ENCODE assay signal across 1 cellular context in the genomic region with DNA sequence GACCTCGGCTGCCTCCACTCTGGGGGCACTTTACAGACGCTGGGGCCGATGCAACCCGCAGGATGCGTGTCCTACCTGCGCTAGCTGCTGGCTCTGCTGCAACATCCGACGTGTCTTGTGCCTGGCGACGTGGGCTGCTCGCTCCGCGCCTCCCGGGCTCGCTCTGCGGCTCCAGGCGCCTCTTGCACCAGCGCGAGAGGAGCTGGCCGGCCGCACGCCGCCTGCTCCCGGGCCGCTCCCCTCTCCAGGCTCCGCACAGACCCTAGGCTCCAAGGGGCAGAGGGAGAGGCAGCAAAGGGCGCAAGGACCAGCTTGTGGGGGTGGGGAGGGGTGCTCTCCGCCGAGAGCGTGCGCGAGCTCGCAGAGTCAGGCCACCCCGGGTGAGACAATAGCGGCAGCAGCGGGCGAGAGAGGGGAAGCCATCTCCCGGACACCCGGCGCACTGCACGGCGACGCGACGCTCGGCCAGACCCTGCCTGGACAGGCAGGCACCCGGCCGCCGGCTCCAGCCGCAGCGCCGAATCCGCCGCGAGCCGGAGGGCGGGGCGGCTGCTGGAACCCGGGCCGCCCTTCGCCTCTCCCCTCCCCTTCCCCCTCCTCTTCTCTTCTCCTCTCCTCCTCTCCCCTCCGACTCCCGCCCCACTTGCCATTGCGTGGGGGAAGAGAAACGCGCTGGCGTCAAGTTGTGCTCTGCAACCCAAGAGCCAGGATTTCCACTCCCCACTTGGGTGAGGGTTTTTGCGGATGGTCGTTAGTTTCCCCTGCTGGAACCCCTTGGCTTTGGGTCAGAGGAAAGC.
TF ChIP-seq lines count a peak whose summit lies in the region.

A gene with protein sequence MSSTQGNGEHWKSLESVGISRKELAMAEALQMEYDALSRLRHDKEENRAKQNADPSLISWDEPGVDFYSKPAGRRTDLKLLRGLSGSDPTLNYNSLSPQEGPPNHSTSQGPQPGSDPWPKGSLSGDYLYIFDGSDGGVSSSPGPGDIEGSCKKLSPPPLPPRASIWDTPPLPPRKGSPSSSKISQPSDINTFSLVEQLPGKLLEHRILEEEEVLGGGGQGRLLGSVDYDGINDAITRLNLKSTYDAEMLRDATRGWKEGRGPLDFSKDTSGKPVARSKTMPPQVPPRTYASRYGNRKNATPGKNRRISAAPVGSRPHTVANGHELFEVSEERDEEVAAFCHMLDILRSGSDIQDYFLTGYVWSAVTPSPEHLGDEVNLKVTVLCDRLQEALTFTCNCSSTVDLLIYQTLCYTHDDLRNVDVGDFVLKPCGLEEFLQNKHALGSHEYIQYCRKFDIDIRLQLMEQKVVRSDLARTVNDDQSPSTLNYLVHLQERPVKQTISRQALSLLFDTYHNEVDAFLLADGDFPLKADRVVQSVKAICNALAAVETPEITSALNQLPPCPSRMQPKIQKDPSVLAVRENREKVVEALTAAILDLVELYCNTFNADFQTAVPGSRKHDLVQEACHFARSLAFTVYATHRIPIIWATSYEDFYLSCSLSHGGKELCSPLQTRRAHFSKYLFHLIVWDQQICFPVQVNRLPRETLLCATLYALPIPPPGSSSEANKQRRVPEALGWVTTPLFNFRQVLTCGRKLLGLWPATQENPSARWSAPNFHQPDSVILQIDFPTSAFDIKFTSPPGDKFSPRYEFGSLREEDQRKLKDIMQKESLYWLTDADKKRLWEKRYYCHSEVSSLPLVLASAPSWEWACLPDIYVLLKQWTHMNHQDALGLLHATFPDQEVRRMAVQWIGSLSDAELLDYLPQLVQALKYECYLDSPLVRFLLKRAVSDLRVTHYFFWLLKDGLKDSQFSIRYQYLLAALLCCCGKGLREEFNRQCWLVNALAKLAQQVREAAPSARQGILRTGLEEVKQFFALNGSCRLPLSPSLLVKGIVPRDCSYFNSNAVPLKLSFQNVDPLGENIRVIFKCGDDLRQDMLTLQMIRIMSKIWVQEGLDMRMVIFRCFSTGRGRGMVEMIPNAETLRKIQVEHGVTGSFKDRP (N-terminal part only) (minus strand): TSS at position 525 of the 797 bp plus-strand sequence. CDS start 25,003 bp downstream, outside the sequence.

TF ChIP-seq in HepG2, 621 proteins besides CTCF, POLR2A, EP300 and RAD21 (continued from another document and continues in another):
- TF ChIP-seq NONO (IDR thresholded peaks at IDR 0.05), result no peak
- TF ChIP-seq NONO (CRISPR knock-in tag; conservative IDR thresholded peaks at IDR 0.05), result peak; percentile 79; the same call in 1 of the 2 replicates
- TF ChIP-seq ZNF839 (CRISPR knock-in tag; IDR thresholded peaks at IDR 0.05; ENCODE audit: borderline replicate concordance), result peak; percentile 49; the same call in 1 of the 2 replicates
- peak; percentile 61 for TF ChIP-seq XRCC5 (optimal IDR thresholded peaks at IDR 0.05; ENCODE audit: low read length)
- 0 out of 2 replicates have a peak, but pooled peaks have one; percentile 51 for TF ChIP-seq ZBTB7A (CRISPR knock-in tag; IDR thresholded peaks at IDR 0.05)
- TF ChIP-seq, protein P1, sequence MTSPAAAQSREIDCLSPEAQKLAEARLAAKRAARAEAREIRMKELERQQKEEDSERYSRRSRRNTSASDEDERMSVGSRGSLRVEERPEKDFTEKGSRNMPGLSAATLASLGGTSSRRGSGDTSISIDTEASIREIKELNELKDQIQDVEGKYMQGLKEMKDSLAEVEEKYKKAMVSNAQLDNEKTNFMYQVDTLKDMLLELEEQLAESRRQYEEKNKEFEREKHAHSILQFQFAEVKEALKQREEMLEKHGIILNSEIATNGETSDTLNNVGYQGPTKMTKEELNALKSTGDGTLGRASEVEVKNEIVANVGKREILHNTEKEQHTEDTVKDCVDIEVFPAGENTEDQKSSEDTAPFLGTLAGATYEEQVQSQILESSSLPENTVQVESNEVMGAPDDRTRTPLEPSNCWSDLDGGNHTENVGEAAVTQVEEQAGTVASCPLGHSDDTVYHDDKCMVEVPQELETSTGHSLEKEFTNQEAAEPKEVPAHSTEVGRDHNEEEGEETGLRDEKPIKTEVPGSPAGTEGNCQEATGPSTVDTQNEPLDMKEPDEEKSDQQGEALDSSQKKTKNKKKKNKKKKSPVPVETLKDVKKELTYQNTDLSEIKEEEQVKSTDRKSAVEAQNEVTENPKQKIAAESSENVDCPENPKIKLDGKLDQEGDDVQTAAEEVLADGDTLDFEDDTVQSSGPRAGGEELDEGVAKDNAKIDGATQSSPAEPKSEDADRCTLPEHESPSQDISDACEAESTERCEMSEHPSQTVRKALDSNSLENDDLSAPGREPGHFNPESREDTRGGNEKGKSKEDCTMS (CRISPR knock-in tag; conservative IDR thresholded peaks at IDR 0.05), result no peak
- TF ChIP-seq RBM39 (IDR thresholded peaks at IDR 0.05; ENCODE audit: low read depth, low read length, poor library complexity, severe bottlenecking), result peak; percentile 55
- TF ChIP-seq, protein P2, sequence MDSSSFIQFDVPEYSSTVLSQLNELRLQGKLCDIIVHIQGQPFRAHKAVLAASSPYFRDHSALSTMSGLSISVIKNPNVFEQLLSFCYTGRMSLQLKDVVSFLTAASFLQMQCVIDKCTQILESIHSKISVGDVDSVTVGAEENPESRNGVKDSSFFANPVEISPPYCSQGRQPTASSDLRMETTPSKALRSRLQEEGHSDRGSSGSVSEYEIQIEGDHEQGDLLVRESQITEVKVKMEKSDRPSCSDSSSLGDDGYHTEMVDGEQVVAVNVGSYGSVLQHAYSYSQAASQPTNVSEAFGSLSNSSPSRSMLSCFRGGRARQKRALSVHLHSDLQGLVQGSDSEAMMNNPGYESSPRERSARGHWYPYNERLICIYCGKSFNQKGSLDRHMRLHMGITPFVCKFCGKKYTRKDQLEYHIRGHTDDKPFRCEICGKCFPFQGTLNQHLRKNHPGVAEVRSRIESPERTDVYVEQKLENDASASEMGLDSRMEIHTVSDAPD (CRISPR knock-in tag; IDR thresholded peaks at IDR 0.05), result peak; percentile 50; the same call in 1 of the 2 replicates
- 0 out of 2 replicates have a peak, but pooled peaks have one; percentile 57 for TF ChIP-seq TOPORS (CRISPR knock-in tag; IDR thresholded peaks at IDR 0.05)
- peak; percentile 86; the same call in 1 of the 2 replicates for TF ChIP-seq ZNF780A (CRISPR knock-in tag; IDR thresholded peaks at IDR 0.05)
- no peak for TF ChIP-seq NBN (conservative IDR thresholded peaks at IDR 0.05)
- TF ChIP-seq, protein P3, sequence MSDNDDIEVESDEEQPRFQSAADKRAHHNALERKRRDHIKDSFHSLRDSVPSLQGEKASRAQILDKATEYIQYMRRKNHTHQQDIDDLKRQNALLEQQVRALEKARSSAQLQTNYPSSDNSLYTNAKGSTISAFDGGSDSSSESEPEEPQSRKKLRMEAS (IDR thresholded peaks at IDR 0.05), result peak; percentile 30; the same call in 1 of the 2 replicates
- TF ChIP-seq SMAD1 (CRISPR knock-in tag; IDR thresholded peaks at IDR 0.05; ENCODE audit: borderline replicate concordance, low read depth), result no peak
- 0 out of 2 replicates have a peak, but pooled peaks have one; percentile 6 for TF ChIP-seq SOX13 (IDR thresholded peaks at IDR 0.05)
- TF ChIP-seq SOX13 (CRISPR knock-in tag; conservative IDR thresholded peaks at IDR 0.05 in 1 of 2, IDR thresholded peaks at IDR 0.05 in 1 of 2), result peak in 1 of 2 experiments; percentile 59; a peak in 1 of 4 replicates
- TF ChIP-seq POLR2G (IDR thresholded peaks at IDR 0.05; ENCODE audit: low read depth, low read length), result peak; percentile 62
- TF ChIP-seq PAF1 (CRISPR knock-in tag; IDR thresholded peaks at IDR 0.05), result no peak
- 0 out of 2 replicates have a peak, but pooled peaks have one; percentile 9 for TF ChIP-seq GFI1 (CRISPR knock-in tag; IDR thresholded peaks at IDR 0.05; ENCODE audit: borderline replicate concordance)
- TF ChIP-seq, protein P4, sequence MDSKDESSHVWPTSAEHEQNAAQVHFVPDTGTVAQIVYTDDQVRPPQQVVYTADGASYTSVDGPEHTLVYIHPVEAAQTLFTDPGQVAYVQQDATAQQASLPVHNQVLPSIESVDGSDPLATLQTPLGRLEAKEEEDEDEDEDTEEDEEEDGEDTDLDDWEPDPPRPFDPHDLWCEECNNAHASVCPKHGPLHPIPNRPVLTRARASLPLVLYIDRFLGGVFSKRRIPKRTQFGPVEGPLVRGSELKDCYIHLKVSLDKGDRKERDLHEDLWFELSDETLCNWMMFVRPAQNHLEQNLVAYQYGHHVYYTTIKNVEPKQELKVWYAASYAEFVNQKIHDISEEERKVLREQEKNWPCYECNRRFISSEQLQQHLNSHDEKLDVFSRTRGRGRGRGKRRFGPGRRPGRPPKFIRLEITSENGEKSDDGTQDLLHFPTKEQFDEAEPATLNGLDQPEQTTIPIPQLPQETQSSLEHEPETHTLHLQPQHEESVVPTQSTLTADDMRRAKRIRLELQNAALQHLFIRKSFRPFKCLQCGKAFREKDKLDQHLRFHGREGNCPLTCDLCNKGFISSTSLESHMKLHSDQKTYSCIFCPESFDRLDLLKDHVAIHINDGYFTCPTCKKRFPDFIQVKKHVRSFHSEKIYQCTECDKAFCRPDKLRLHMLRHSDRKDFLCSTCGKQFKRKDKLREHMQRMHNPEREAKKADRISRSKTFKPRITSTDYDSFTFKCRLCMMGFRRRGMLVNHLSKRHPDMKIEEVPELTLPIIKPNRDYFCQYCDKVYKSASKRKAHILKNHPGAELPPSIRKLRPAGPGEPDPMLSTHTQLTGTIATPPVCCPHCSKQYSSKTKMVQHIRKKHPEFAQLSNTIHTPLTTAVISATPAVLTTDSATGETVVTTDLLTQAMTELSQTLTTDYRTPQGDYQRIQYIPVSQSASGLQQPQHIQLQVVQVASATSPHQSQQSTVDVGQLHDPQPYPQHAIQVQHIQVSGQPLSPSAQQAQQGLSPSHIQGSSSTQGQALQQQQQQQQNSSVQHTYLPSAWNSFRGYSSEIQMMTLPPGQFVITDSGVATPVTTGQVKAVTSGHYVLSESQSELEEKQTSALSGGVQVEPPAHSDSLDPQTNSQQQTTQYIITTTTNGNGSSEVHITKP (CRISPR knock-in tag; IDR thresholded peaks at IDR 0.05; ENCODE audit: low read depth), result no peak
- TF ChIP-seq ZNF12 (CRISPR knock-in tag; IDR thresholded peaks at IDR 0.05), result 0 out of 2 replicates have a peak, but pooled peaks have one; percentile 15
- TF ChIP-seq, protein P5, sequence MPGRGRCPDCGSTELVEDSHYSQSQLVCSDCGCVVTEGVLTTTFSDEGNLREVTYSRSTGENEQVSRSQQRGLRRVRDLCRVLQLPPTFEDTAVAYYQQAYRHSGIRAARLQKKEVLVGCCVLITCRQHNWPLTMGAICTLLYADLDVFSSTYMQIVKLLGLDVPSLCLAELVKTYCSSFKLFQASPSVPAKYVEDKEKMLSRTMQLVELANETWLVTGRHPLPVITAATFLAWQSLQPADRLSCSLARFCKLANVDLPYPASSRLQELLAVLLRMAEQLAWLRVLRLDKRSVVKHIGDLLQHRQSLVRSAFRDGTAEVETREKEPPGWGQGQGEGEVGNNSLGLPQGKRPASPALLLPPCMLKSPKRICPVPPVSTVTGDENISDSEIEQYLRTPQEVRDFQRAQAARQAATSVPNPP (CRISPR knock-in tag; IDR thresholded peaks at IDR 0.05), result peak; percentile 43; the same call in 1 of the 2 replicates
- peak; percentile 58; the same call in 1 of the 2 replicates for TF ChIP-seq DMAP1 (CRISPR knock-in tag; IDR thresholded peaks at IDR 0.05)
- TF ChIP-seq, protein P6, sequence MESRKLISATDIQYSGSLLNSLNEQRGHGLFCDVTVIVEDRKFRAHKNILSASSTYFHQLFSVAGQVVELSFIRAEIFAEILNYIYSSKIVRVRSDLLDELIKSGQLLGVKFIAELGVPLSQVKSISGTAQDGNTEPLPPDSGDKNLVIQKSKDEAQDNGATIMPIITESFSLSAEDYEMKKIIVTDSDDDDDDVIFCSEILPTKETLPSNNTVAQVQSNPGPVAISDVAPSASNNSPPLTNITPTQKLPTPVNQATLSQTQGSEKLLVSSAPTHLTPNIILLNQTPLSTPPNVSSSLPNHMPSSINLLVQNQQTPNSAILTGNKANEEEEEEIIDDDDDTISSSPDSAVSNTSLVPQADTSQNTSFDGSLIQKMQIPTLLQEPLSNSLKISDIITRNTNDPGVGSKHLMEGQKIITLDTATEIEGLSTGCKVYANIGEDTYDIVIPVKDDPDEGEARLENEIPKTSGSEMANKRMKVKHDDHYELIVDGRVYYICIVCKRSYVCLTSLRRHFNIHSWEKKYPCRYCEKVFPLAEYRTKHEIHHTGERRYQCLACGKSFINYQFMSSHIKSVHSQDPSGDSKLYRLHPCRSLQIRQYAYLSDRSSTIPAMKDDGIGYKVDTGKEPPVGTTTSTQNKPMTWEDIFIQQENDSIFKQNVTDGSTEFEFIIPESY (CRISPR knock-in tag; IDR thresholded peaks at IDR 0.05), result no peak
- TF ChIP-seq PHF8 (CRISPR knock-in tag; IDR thresholded peaks at IDR 0.05), result peak; percentile 71
- peak; percentile 88; the same call in 1 of the 2 replicates for TF ChIP-seq ZNF333 (CRISPR knock-in tag; IDR thresholded peaks at IDR 0.05; ENCODE audit: borderline replicate concordance)
- TF ChIP-seq, protein P7, sequence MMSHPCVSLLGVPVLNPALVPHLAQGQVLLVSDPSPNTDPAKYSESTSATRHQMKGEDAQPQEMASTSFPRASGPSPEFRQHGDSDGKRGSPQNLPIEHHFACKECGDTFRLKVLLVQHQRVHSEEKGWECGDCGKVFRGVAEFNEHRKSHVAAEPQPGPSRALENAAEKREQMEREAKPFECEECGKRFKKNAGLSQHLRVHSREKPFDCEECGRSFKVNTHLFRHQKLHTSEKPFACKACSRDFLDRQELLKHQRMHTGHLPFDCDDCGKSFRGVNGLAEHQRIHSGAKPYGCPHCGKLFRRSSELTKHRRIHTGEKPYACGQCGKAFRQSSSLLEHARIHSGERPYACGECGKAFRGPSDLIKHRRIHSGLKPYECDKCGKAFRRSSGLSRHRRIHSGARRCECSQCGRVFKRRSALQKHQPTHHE (CRISPR knock-in tag; IDR thresholded peaks at IDR 0.05; ENCODE audit: borderline replicate concordance), result peak; percentile 88; the same call in 1 of the 2 replicates
- TF ChIP-seq, protein P8, sequence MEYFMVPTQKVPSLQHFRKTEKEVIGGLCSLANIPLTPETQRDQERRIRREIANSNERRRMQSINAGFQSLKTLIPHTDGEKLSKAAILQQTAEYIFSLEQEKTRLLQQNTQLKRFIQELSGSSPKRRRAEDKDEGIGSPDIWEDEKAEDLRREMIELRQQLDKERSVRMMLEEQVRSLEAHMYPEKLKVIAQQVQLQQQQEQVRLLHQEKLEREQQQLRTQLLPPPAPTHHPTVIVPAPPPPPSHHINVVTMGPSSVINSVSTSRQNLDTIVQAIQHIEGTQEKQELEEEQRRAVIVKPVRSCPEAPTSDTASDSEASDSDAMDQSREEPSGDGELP (IDR thresholded peaks at IDR 0.05; ENCODE audit: borderline replicate concordance, low read depth), result no peak; the same call in 1 of the 2 replicates
- no peak for TF ChIP-seq XBP1 (CRISPR knock-in tag; IDR thresholded peaks at IDR 0.05)
